In the genomic region with DNA sequence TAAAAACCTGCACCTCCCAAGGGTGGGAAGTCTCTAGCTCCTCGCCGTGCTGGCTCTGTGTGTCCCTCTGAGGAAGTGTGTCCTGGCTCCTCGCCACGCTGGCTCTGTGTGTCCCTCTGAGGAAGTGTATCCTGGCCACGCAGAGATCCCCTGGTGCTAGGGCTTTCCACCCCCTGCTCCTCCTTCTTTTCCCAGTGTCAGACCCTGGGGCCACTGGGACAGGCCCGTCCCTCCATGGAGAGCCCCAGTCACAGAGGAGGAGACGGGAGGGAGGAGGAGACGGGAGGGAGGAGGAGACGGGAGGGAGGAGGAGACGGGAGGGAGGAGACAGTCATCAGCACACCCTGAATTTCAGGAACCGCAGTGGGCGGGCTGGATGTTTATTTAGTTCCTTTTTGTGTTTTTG, we compare ENCODE assay signal across 9 cellular contexts. TPM values are rescaled to one million over a fixed set of nuclear protein-coding genes. Genes with fewer than 3 reads are reported as not detected.
DNase-seq lines count a peak whose midpoint lies in the region; ATAC-seq and TF ChIP-seq lines count a peak whose summit lies in the region.
"Had no signal": no experiment of that assay in that cellular context is flagged by ENCODE, and none has a peak within 500 bp of the region (broad histone marks: within the 10 kb centered on the region; RNA-seq: fewer than 3 reads in every experiment).

No MANE protein-coding gene starts in this region.

- H3K27ac ChIP-seq in OCI-LY3 (ENCODE audit: low read length) (peak overlapping the region; percentile 97), fibroblast of lung (ENCODE audit: insufficient read depth, low read length) (peak overlapping the region; percentile 51)
- H3K27ac ChIP-seq in effector memory CD4-positive, alpha-beta T cell (ENCODE audit: insufficient read depth, low read length, poor library complexity, severe bottlenecking), result no peak overlapping the region

- peak overlapping the region; percentile 97 for H3K4me2 ChIP-seq in OCI-LY3 (ENCODE audit: low read length)
- H3K4me2 ChIP-seq in fibroblast of lung (ENCODE audit: extremely low read depth, insufficient read depth, low read length), result peak overlapping the region; percentile 55

- H4K20me1 ChIP-seq in OCI-LY3 (ENCODE audit: insufficient read depth, low read length) (no peaks in the 10 kb centered on the region), fibroblast of lung (ENCODE audit: control insufficient read depth, extremely low read depth, insufficient read depth, low read length) (no peaks in the 10 kb centered on the region)

- H3K9ac ChIP-seq in OCI-LY3 (ENCODE audit: low read length), result peak overlapping the region; percentile 91
- peak overlapping the region; percentile 28 for H3K9ac ChIP-seq in fibroblast of lung (ENCODE audit: insufficient read depth, low read length)

- peaks cover 47% of the 10 kb centered on the region for H3K4me1 Mint-ChIP-seq in neural crest cell

- H3K79me2 ChIP-seq in OCI-LY3 (ENCODE audit: low read length), result peaks cover 30% of the 10 kb centered on the region
- no peaks in the 10 kb centered on the region for H3K79me2 ChIP-seq in fibroblast of lung (ENCODE audit: control insufficient read depth, insufficient read depth, low read length)

- ATAC-seq in activated naive CD4-positive, alpha-beta T cell treated with anti-CD3 and anti-CD28 coated beads, Interleukin-2, amount 50 U/mL, for 72 hours, result no peak

- H3K36me3 ChIP-seq in OCI-LY3 (replicated peaks; ENCODE audit: low read depth, low read length), result no peaks in the 10 kb centered on the region
- H3K36me3 ChIP-seq in fibroblast of lung (ENCODE audit: control insufficient read depth, insufficient read depth, low read length), result no peaks in the 10 kb centered on the region
- H3K36me3 ChIP-seq in effector memory CD4-positive, alpha-beta T cell (ENCODE audit: control insufficient read depth, insufficient read depth, low read length), result no peaks in the 10 kb centered on the region

- H3K4me3 Mint-ChIP-seq in neural crest cell, result peak overlapping the region; percentile 49

- H3K36me3 Mint-ChIP-seq in neural crest cell (ENCODE audit: low read depth), result peaks cover 2% of the 10 kb centered on the region
- no peaks in the 10 kb centered on the region for H3K36me3 Mint-ChIP-seq in activated naive CD4-positive, alpha-beta T cell treated with anti-CD3 and anti-CD28 coated beads, Interleukin-2, amount 50 U/mL, for 72 hours

- DNase-seq in ELF-1 (ENCODE audit: low read depth, low spot score) (peak; percentile 39), HCEC 1CT (peak; percentile 2), fibroblast of lung (ENCODE audit: low read depth in 2 of 2) (peak; percentile 25 to 52), neural crest cell (ENCODE audit: low read depth, low spot score) (no peak), DMS153 (lab: John Stamatoyannopoulos, UW) (no peak)
- DNase-seq in activated naive CD4-positive, alpha-beta T cell treated with anti-CD3 and anti-CD28 coated beads, Interleukin-2, amount 50 U/mL, for 72 hours (ENCODE audit: low spot score in 2 of 2), result no peak
- DNase-seq in effector memory CD4-positive, alpha-beta T cell, result no peak

- H3K27ac Mint-ChIP-seq in neural crest cell (ENCODE audit: unreplicated experiment), result no peak overlapping the region
- H3K27ac Mint-ChIP-seq in activated naive CD4-positive, alpha-beta T cell treated with anti-CD3 and anti-CD28 coated beads, Interleukin-2, amount 50 U/mL, for 72 hours, result no peak overlapping the region

- no peaks in the 10 kb centered on the region for H3K27me3 Mint-ChIP-seq in neural crest cell (ENCODE audit: low read depth)

- no peak for TF ChIP-seq CTCF in OCI-LY3 (IDR thresholded peaks at IDR 0.05; ENCODE audit: low read depth, low read length)
- TF ChIP-seq CTCF in fibroblast of lung (conservative IDR thresholded peaks at IDR 0.05 in 1 of 2, IDR thresholded peaks at IDR 0.05 in 1 of 2; ENCODE audit: low read depth in 1 of 2, low read length in 2 of 2), result no peak
- TF ChIP-seq CTCF in neural crest cell (conservative IDR thresholded peaks at IDR 0.05), result no peak

- no peaks in the 10 kb centered on the region for H3K27me3 ChIP-seq in OCI-LY3 (ENCODE audit: low read depth, low read length)
- H3K27me3 ChIP-seq in fibroblast of lung (ENCODE audit: control insufficient read depth, insufficient read depth, low read length), result no peaks in the 10 kb centered on the region
- H3K27me3 ChIP-seq in effector memory CD4-positive, alpha-beta T cell (replicated peaks; ENCODE audit: control insufficient read depth, insufficient read depth, low read length, poor library complexity, severe bottlenecking), result no peaks in the 10 kb centered on the region

- H3K4me1 ChIP-seq in OCI-LY3 (ENCODE audit: low read length), result peaks cover 61% of the 10 kb centered on the region
- H3K4me1 ChIP-seq in fibroblast of lung (ENCODE audit: control insufficient read depth, extremely low read depth, insufficient read depth, low read length), result peaks cover 3% of the 10 kb centered on the region
- no peaks in the 10 kb centered on the region for H3K4me1 ChIP-seq in effector memory CD4-positive, alpha-beta T cell (ENCODE audit: control insufficient read depth, insufficient read depth, low read length, poor library complexity, severe bottlenecking)

- H3K9me3 Mint-ChIP-seq in neural crest cell, result no peaks in the 10 kb centered on the region
- no peaks in the 10 kb centered on the region for H3K9me3 Mint-ChIP-seq in activated naive CD4-positive, alpha-beta T cell treated with anti-CD3 and anti-CD28 coated beads, Interleukin-2, amount 50 U/mL, for 72 hours

- H3K4me3 ChIP-seq in OCI-LY3 (ENCODE audit: low read length) (peak overlapping the region; percentile 80), fibroblast of lung (replicated peaks in 1 of 4; ENCODE audit: control extremely low read depth in 1 of 4, insufficient read depth in 1 of 4, low read depth in 3 of 4, low read length in 4 of 4) (peak overlapping the region in 3 of 4 experiments; percentile 13 to 31 (median 28))
- no peak overlapping the region for H3K4me3 ChIP-seq in effector memory CD4-positive, alpha-beta T cell (ENCODE audit: insufficient read depth, low read depth, low read length, poor library complexity, severe bottlenecking)

- H3K9me3 ChIP-seq in OCI-LY3 (ENCODE audit: insufficient read depth, low read length) (no peaks in the 10 kb centered on the region), fibroblast of lung (ENCODE audit: control insufficient read depth, insufficient read depth, low read depth, low read length) (no peaks in the 10 kb centered on the region)
- H3K9me3 ChIP-seq in effector memory CD4-positive, alpha-beta T cell (ENCODE audit: control insufficient read depth, low read length), result no peaks in the 10 kb centered on the region

- H2AFZ ChIP-seq in OCI-LY3 (ENCODE audit: low read depth, low read length) (no peak overlapping the region), fibroblast of lung (ENCODE audit: low read length) (peak overlapping the region; percentile 82)

RNA-seq across cellular contexts. Expression of a gene that starts 53.8 kb away (rescaled TPM):
- total RNA-seq in fibroblast of lung (under 0.01 and 0.33 TPM in 2 replicates), neural crest cell (1.3 and 1.6 TPM in 2 replicates)
- polyA plus RNA-seq in fibroblast of lung, result not detected in 2 replicates
- polyA plus RNA-seq in fibroblast of lung (2012), result not detected in 2 replicates
- polyA minus RNA-seq in fibroblast of lung (ENCODE audit: low replicate concordance), result not detected in 2 replicates
- total RNA-seq in activated naive CD4-positive, alpha-beta T cell treated with anti-CD3 and anti-CD28 coated beads, Interleukin-2, amount 50 U/mL, for 72 hours, result not detected
- total RNA-seq: kidney epithelial cell had no signal

Comparison
In these comparisons a context has a peak if more than half of its experiments do, and no peak if none do; other contexts are left out.
1. DNase-seq: peak in ELF-1 (single experiment), HCEC 1CT (single experiment) and fibroblast of lung (2 of 2); none in neural crest cell (single experiment), DMS153 (single experiment), activated naive CD4-positive, alpha-beta T cell treated with anti-CD3 and anti-CD28 coated beads, Interleukin-2, amount 50 U/mL, for 72 hours (0 of 2) and effector memory CD4-positive, alpha-beta T cell (0 of 3).